Comparison of ENCODE assay signal across 8 cellular contexts in genomic region chr11:506950-507726, GRCh38. TPM values are rescaled to one million over a fixed set of nuclear protein-coding genes. Genes with fewer than 3 reads are reported as not detected.
DNase-seq lines count a peak whose midpoint lies in the region; ATAC-seq and TF ChIP-seq lines count a peak whose summit lies in the region.

Gene RNH1 (minus strand): TSS chr11:507242. CDS start chr11:502162, 5,080 bp downstream.

- TF ChIP-seq CTCF in BE2C (IDR thresholded peaks at IDR 0.05; ENCODE audit: low read depth, low read length) (no peak), left lung (IDR thresholded peaks at IDR 0.05) (no peak)

- intact Hi-C loops in left lung (cut with DNase I), result no loop called here

- DNase-seq in BE2C (peak; percentile 97), NCI-H526 treated with DMSO at 0.1 percent for 48 hours (lab: John Stamatoyannopoulos, UW) (peak; percentile 94), cortex of kidney (lab: John Stamatoyannopoulos, UW) (peak; percentile 59), left lung (peak; percentile 100)
- DNase-seq in activated CD4-positive, alpha-beta T cell treated with anti-CD3 and anti-CD28 coated beads, Interleukin-2, amount 50 U/mL, for 1 hour, result peak; percentile 100
- peak; percentile 99 for DNase-seq in stimulated activated CD4-positive, alpha-beta T cell treated with anti-CD3 and anti-CD28 coated beads, Interleukin-2, amount 100 ng/mL, for 4 hours (ENCODE audit: low read depth)

- H3K9me3 ChIP-seq in BE2C (no peaks in the 10 kb centered on the region), left lung (no peaks in the 10 kb centered on the region)

- peak within 1 kb of the TSS; percentile 73 for H3K4me3 ChIP-seq in BE2C (ENCODE audit: low read depth, low read length)
- peak within 1 kb of the TSS; percentile 86 to 95 for H3K4me3 ChIP-seq in left lung

- no peaks in the 10 kb centered on the region for H3K27me3 ChIP-seq in BE2C
- no peaks in the 10 kb centered on the region for H3K27me3 ChIP-seq in left lung

- peak; percentile 53 for ATAC-seq in GM19324 (IDR thresholded peaks at IDR 0.05; ENCODE audit: low FRiP score, unreplicated experiment)
- peak; percentile 24 for ATAC-seq in HG03469 (IDR thresholded peaks at IDR 0.05; ENCODE audit: unreplicated experiment)
- peak; percentile 91 for ATAC-seq in left lung

- H3K27ac ChIP-seq in left lung, result peak within 1 kb of the TSS; percentile 99 to 100

- no peaks in the 10 kb centered on the region for H3K4me1 ChIP-seq in BE2C
- peaks cover 32 to 50% of the 10 kb centered on the region in 2 donors for H3K4me1 ChIP-seq in left lung

- H3K36me3 ChIP-seq in BE2C (no peaks in the 10 kb centered on the region), left lung (peaks cover 0 to 34% of the 10 kb centered on the region in 2 donors)

RNA-seq across cellular contexts. Expression of gene RNH1, which starts in this region (rescaled TPM):
- polyA plus RNA-seq in BE2C (2012; ENCODE audit: insufficient read depth, insufficient read length, low read depth), result 200 TPM
- 100 to 1,000 TPM; 185 to 243 TPM for total RNA-seq in left lung

Comparison
In these comparisons a context has a peak if more than half of its experiments do, and no peak if none do; other contexts are left out.
1. Peak in every context shown above with its lines: DNase-seq, ATAC-seq, H3K4me3 ChIP-seq and H3K27ac ChIP-seq.
2. ATAC-seq: peak in every context shown above with its lines; median percentile 91 in left lung; 53 in GM19324; 24 in HG03469.